Comparison of ENCODE assay signal across 8 cellular contexts in the genomic region with DNA sequence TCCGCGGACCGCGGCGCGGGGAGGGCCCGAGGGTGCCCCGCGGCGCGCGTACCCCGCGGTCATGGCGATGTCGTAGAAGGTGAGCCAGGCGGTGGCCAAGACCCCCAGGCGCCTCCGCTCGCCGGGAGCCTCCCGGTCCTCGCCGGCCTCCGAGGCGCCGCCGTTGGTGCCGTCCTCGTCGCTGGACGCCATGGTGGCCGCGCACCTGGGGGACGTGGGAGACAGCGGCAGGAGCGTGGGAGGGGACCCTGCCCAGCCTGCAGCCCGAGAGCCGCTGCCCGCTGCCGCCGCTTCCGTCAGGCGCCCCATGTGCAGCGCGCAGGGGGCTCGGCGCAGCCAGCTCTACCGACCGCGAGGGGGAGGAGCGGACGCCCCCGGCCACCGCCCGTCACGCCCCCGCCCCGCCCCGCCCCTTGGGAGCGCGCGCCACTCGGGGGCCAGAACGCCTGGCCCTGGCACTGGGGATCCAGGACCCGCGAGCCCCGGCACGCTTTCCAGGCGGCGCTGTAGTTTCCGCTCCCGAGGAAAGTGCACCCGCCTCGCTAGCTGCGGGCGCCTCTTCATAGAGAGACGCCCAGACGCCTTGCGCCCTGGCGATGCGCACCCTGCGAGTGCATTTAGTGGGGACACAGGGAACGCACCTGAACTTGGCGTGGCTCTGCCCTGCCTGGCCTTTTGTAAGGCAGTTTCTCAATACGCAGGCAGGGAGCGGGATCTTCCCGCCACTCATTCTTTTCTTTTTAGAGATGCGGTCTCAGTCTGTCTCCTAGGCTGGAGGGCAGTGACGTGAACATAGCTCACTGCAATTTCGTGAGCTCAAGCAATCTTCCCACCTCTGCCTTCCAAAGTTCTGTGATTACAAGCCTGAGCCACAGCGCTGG. TPM values are rescaled to one million over a fixed set of nuclear protein-coding genes. Genes with fewer than 3 reads are reported as not detected.
DNase-seq lines count a peak whose midpoint lies in the region; ATAC-seq lines count a peak whose summit lies in the region.

A gene with protein sequence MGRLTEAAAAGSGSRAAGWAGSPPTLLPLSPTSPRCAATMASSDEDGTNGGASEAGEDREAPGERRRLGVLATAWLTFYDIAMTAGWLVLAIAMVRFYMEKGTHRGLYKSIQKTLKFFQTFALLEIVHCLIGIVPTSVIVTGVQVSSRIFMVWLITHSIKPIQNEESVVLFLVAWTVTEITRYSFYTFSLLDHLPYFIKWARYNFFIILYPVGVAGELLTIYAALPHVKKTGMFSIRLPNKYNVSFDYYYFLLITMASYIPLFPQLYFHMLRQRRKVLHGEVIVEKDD (minus strand): TSS at position 344 of the 881 bp plus-strand sequence. CDS start 35 bp downstream, at position 309.

- peak within 1 kb of the TSS; percentile 78 for H3K4me3 Mint-ChIP-seq in activated CD4-positive, alpha-beta T cell treated with anti-CD3 and anti-CD28 coated beads for 36 hours

- no peaks in the 10 kb centered on the region for H3K9me3 Mint-ChIP-seq in activated CD4-positive, alpha-beta T cell treated with anti-CD3 and anti-CD28 coated beads for 36 hours (ENCODE audit: low read depth)

- ATAC-seq in HG02852 (IDR thresholded peaks at IDR 0.05; ENCODE audit: unreplicated experiment) (peak; percentile 61), left lobe of liver (peak; percentile 75)
- peak; percentile 75 for ATAC-seq in activated CD4-positive, alpha-beta T cell treated with anti-CD3 and anti-CD28 coated beads for 36 hours

- intact Hi-C loops in activated CD4-positive, alpha-beta T cell treated with anti-CD3 and anti-CD28 coated beads for 36 hours (cut with DNase I, micrococcal nuclease) = loop anchor here (1.0 to 10.0 kb wide), 3 partner anchors 27 to 792 kb away; a partner anchor contains a TSS

- CTCF ChIA-PET in activated CD4-positive, alpha-beta T cell treated with anti-CD3 and anti-CD28 coated beads for 36 hours (lab: Charles Lee) = interaction anchor here (0.8 to 1.3 kb wide), 5 partner anchors 9 to 127 kb away, joined by 3 to 5 read pairs (median 3); a partner anchor contains a TSS

- peak; percentile 36 for DNase-seq in NCI-H345 (lab: John Stamatoyannopoulos, UW)
- no peak for DNase-seq in NCI-H345 treated with DMSO at 0.1 percent for 48 hours (lab: John Stamatoyannopoulos, UW; ENCODE audit: unreplicated experiment)
- peak; percentile 30 to 40 for DNase-seq in NCI-H1930 (lab: John Stamatoyannopoulos, UW)
- peak; percentile 74 for DNase-seq in activated CD4-positive, alpha-beta T cell treated with anti-CD3 and anti-CD28 coated beads for 36 hours
- peak; percentile 31 for DNase-seq in dedifferentiated amniotic fluid mesenchymal stem cell (ENCODE audit: extremely low spot score)
- DNase-seq in left lobe of liver (ENCODE audit: low spot score) = peak; percentile 62
- peak; percentile 36 for DNase-seq in stimulated activated CD4-positive, alpha-beta T cell treated with anti-CD3 and anti-CD28 coated beads, Interleukin-2, amount 100 ng/mL, for 4 hours (ENCODE audit: low read depth)

- POLR2A ChIA-PET in activated CD4-positive, alpha-beta T cell treated with anti-CD3 and anti-CD28 coated beads for 36 hours (lab: Charles Lee) = interaction anchor here (0.6 to 0.7 kb wide), 2 partner anchors 16 to 26 kb away, joined by 8 to 10 read pairs; a partner anchor contains a TSS

- peak within 1 kb of the TSS; percentile 55 for H3K27ac Mint-ChIP-seq in activated CD4-positive, alpha-beta T cell treated with anti-CD3 and anti-CD28 coated beads for 36 hours

- peaks cover 13% of the 10 kb centered on the region for H3K27me3 Mint-ChIP-seq in activated CD4-positive, alpha-beta T cell treated with anti-CD3 and anti-CD28 coated beads for 36 hours

- peaks cover 5% of the 10 kb centered on the region for H3K4me1 Mint-ChIP-seq in activated CD4-positive, alpha-beta T cell treated with anti-CD3 and anti-CD28 coated beads for 36 hours

- H3K36me3 Mint-ChIP-seq in activated CD4-positive, alpha-beta T cell treated with anti-CD3 and anti-CD28 coated beads for 36 hours (ENCODE audit: low read depth) = no peaks in the 10 kb centered on the region

RNA-seq across cellular contexts. Expression of the gene that starts here (rescaled TPM):
- total RNA-seq in activated CD4-positive, alpha-beta T cell treated with anti-CD3 and anti-CD28 coated beads for 36 hours = 1 to 10 TPM; 1.7 to 2.2 TPM
- total RNA-seq in left lobe of liver = 2.9 TPM
